In the genomic region with DNA sequence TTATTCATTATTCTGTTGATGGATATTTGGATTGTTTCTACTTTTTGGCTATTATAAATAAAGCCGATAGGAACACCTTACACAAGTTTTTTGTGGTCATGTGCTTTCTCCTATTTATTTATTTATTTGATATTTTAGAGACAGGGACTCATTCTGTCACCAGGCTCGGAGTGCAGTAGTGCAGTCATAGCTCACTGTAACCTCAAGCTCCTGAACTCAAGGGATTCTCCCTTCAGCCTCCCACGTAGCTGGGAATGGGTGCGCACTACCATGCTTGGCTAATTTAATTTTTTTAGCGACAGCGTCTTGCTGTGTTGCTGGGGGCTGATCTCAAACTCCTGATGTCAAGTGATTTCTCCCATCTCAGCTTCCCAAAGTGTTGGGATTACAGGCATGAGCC, we compare ENCODE assay signal across 24 cellular contexts.
"Had no signal": no experiment of that assay in that cellular context is flagged by ENCODE, and none has a peak within 500 bp of the region (broad histone marks: within the 10 kb centered on the region; RNA-seq: fewer than 3 reads in every experiment).

No MANE protein-coding gene starts in this region.

- H3K9me3 ChIP-seq: MG63, SJSA1, SK-N-SH had no signal

- H3K4me1 ChIP-seq: SJSA1 had no signal

- ATAC-seq: K562, T-cell had no signal

- H3K4me3 Mint-ChIP-seq: IgD-negative memory B cell; T-cell; T-helper 1 cell treated with Interleukin-12 subunit alpha and Interleukin-12 subunit beta and Interleukin-4 antibody, amounts not matched to agents 30 μg/mL and 1 μg/mL, for 36 hours had no signal

- H3K4me2 ChIP-seq: KMS-11, SK-N-SH had no signal

- H3K9me3 Mint-ChIP-seq: IgD-negative memory B cell; T-cell; T-helper 1 cell treated with Interleukin-12 subunit alpha and Interleukin-12 subunit beta and Interleukin-4 antibody, amounts not matched to agents 30 μg/mL and 1 μg/mL, for 36 hours had no signal

- H3K27ac ChIP-seq: HL-60, KMS-11, SJSA1 had no signal

- H3K27me3 ChIP-seq: MG63, SJSA1 had no signal

- DNase-seq: MG63, NCI-H1092, NCI-H1105 treated with DMSO at 0.1 percent for 48 hours, NCI-H1417 treated with DMSO at 0.1 percent for 48 hours, NCI-H146, NCI-H1694 treated with DMSO at 0.1 percent for 48 hours, NCI-H1930, NCI-H2081, NCI-H2107, NCI-H2227 treated with DMSO at 0.1 percent for 48 hours, NCI-H524, NCI-H748 treated with DMSO at 0.1 percent for 48 hours, Right ventricle myocardium superior, RPMI8226, SIG-M5, SK-N-SH, SW 1271, T-cell had no signal

- H3K27ac Mint-ChIP-seq: IgD-negative memory B cell; T-cell; T-helper 1 cell treated with Interleukin-12 subunit alpha and Interleukin-12 subunit beta and Interleukin-4 antibody, amounts not matched to agents 30 μg/mL and 1 μg/mL, for 36 hours had no signal

- H3K36me3 Mint-ChIP-seq: IgD-negative memory B cell had no signal

- H3K9ac ChIP-seq: KMS-11, SK-N-SH had no signal

- H3K4me3 ChIP-seq: K562, MG63, SJSA1 had no signal

- H3K36me3 ChIP-seq: MG63, SJSA1 had no signal

- H3K27me3 Mint-ChIP-seq: IgD-negative memory B cell, T-cell had no signal
